ENCODE assay signal across 8 cellular contexts in genomic region chr5:179679014-179679674, GRCh38. TPM values are rescaled to one million over a fixed set of nuclear protein-coding genes. Genes with fewer than 3 reads are reported as not detected.
DNase-seq lines count a peak whose midpoint lies in the region; ATAC-seq, FAIRE-seq and TF ChIP-seq lines count a peak whose summit lies in the region.

No MANE protein-coding gene starts in this region.

- H3K9ac ChIP-seq in MM.1S (ENCODE audit: low read length): peak overlapping the region; percentile 91; the same call in 1 of the 2 replicates

- H3K27me3 ChIP-seq in MM.1S (replicated peaks; ENCODE audit: insufficient read depth, low read length) (no peaks in the 10 kb centered on the region), dorsolateral prefrontal cortex (no peaks in the 10 kb centered on the region)

- peak overlapping the region; percentile 100 for H3K27ac ChIP-seq in C4-2B
- H3K27ac ChIP-seq in MM.1S (ENCODE audit: low read length): peak overlapping the region; percentile 14; the same call in 1 of the 2 replicates
- peak overlapping the region in 56 of 59 donors; percentile 48 to 98 (median 91) for H3K27ac ChIP-seq in dorsolateral prefrontal cortex

- peaks cover 15% of the 10 kb centered on the region for H3K4me1 ChIP-seq in MM.1S (ENCODE audit: low read length)

- H4K20me1 ChIP-seq in MM.1S (ENCODE audit: insufficient read depth, low read length): no peaks in the 10 kb centered on the region

- no peak for TF ChIP-seq POLR2A in H54 (IDR thresholded peaks at IDR 0.05; ENCODE audit: low read depth, low read length)

- TF ChIP-seq CTCF in C4-2B (conservative IDR thresholded peaks at IDR 0.05): peak; percentile 82
- TF ChIP-seq CTCF in MM.1S (IDR thresholded peaks at IDR 0.05; ENCODE audit: low read length): no peak
- TF ChIP-seq CTCF in dorsolateral prefrontal cortex (IDR thresholded peaks at IDR 0.05 in 54 of 56, conservative IDR thresholded peaks at IDR 0.05 in 2 of 56; ENCODE audit: low read depth in 1 of 56, partially characterized antibody in 56 of 56): peak in 33 of 56 donors; percentile 9 to 54 (median 32)

- peak; percentile 43 for ATAC-seq in GM21515 (IDR thresholded peaks at IDR 0.05; ENCODE audit: unreplicated experiment)

- no peak for FAIRE-seq in H54 (lab: Jason Lieb, UNC)

- H3K9me2 ChIP-seq in MM.1S (replicated peaks; ENCODE audit: insufficient read depth, low read length): no peaks in the 10 kb centered on the region

- DNase-seq in MM.1S: no peak
- DNase-seq in activated CD4-positive, alpha-beta T cell treated with anti-CD3 and anti-CD28 coated beads, Interleukin-2, amount 50 U/mL, for 1 hour: peak; percentile 61
- DNase-seq in dorsolateral prefrontal cortex: peak; percentile 36 to 69 (median 62)
- DNase-seq in lung microvascular endothelial cell (ENCODE audit: low read depth in 2 of 2): peak; percentile 69 to 76
- DNase-seq in stimulated activated CD4-positive, alpha-beta T cell treated with anti-CD3 and anti-CD28 coated beads, TNF-alpha, amount 100 ng/mL, for 48 hours (ENCODE audit: low read depth in 3 of 3): peak; percentile 54 to 67 (median 63)
- DNase-seq in H54 (ENCODE audit: insufficient read length, low spot score): no peak

- H3K4me2 ChIP-seq in MM.1S (ENCODE audit: low read depth, low read length): peak overlapping the region; percentile 94

- H3K9me3 ChIP-seq in MM.1S (replicated peaks; ENCODE audit: insufficient read depth, low read length): no peaks in the 10 kb centered on the region

- H2AFZ ChIP-seq in MM.1S (ENCODE audit: low read length): peak overlapping the region; percentile 99

- H3K79me2 ChIP-seq in MM.1S (ENCODE audit: low read length): peaks cover 5% of the 10 kb centered on the region

- intact Hi-C loops in dorsolateral prefrontal cortex (cut with DNase I): loop anchor here (1.0 to 2.0 kb wide), 3 partner anchors 20 to 394 kb away; partner anchors contain the start of gene CANX (in 1 of the 2)

- H3K4me3 ChIP-seq in MM.1S (ENCODE audit: low read length) (peak overlapping the region; percentile 94), dorsolateral prefrontal cortex (peak overlapping the region; percentile 70 to 100 (median 92))

- no peaks in the 10 kb centered on the region for H3K36me3 ChIP-seq in MM.1S (replicated peaks; ENCODE audit: insufficient read depth, low read length)

- peaks cover 9% of the 10 kb centered on the region for H3F3A ChIP-seq in MM.1S (ENCODE audit: insufficient read depth, low read length)

RNA-seq across cellular contexts. Expression of gene CBY3, which starts 1.7 kb away (rescaled TPM):
- total RNA-seq in dorsolateral prefrontal cortex: 1 to 10 TPM in 1 of 120 experiments, under 1 TPM in 3, not detected in 116; 0.63 to 1.0 (median 0.76) TPM
- 0.22 TPM in 1 of 2 replicates, not detected in the other for total RNA-seq in lung microvascular endothelial cell

RNA-seq across cellular contexts. Expression of gene CANX, which starts 19.6 kb away (rescaled TPM):
- total RNA-seq in dorsolateral prefrontal cortex (100 to 1,000 TPM; 347 to 585 (median 447) TPM), lung microvascular endothelial cell (467 and 543 TPM in 2 replicates)

RNA-seq across cellular contexts. Expression of gene MAML1, which starts 53.5 kb away (rescaled TPM):
- total RNA-seq in dorsolateral prefrontal cortex: 10 to 100 TPM; 17.4 to 42.6 (median 27.4) TPM
- total RNA-seq in lung microvascular endothelial cell: 5.4 and 6.9 TPM in 2 replicates

RNA-seq across cellular contexts. Expression of gene HNRNPH1, which starts 55.7 kb away (rescaled TPM):
- total RNA-seq in dorsolateral prefrontal cortex (100 to 1,000 TPM; 242 to 469 (median 329) TPM), lung microvascular endothelial cell (458 and 725 TPM in 2 replicates)

Comparison
In these comparisons a context has a peak if more than half of its experiments do, and no peak if none do; other contexts are left out.
1. H3K27ac ChIP-seq: peak in every context shown above with its lines; median percentile 100 in C4-2B; 91 in dorsolateral prefrontal cortex; 14 in MM.1S.
2. DNase-seq: peak in activated CD4-positive, alpha-beta T cell treated with anti-CD3 and anti-CD28 coated beads, Interleukin-2, amount 50 U/mL, for 1 hour (single experiment), dorsolateral prefrontal cortex (10 of 10), lung microvascular endothelial cell (2 of 2) and stimulated activated CD4-positive, alpha-beta T cell treated with anti-CD3 and anti-CD28 coated beads, TNF-alpha, amount 100 ng/mL, for 48 hours (3 of 3); none in MM.1S (single experiment) and H54 (single experiment).